ENCODE assay signal across 8 cellular contexts in the genomic region with DNA sequence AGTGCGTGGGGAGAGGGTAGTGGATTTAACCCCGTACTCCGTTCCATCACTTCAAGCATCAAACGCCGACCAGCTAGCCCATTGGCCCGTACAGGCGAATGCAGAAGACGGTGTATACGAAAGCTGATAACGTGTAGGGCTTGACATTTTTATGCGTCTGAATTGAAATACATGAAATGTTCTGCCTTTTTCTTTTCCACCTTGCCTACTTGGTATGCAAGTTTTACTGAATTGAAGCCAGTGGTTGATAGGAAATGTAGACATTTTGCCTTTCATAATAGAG. TPM values are rescaled to one million over a fixed set of nuclear protein-coding genes. Genes with fewer than 3 reads are reported as not detected.
DNase-seq lines count a peak whose midpoint lies in the region; ATAC-seq and TF ChIP-seq lines count a peak whose summit lies in the region.

No MANE protein-coding gene starts in this region.

- H3K4me3 ChIP-seq in GM23338 (peak overlapping the region; percentile 54), iPS-15b (ENCODE audit: low read depth, low read length) (peak overlapping the region; percentile 66), subcutaneous abdominal adipose tissue (ENCODE audit: low read depth in 1 of 5, low read length in 5 of 5) (peak overlapping the region; percentile 43 to 98 (median 73))

- H3K9me2 ChIP-seq in GM23338 (ENCODE audit: insufficient read depth): no peaks in the 10 kb centered on the region

- POLR2A ChIA-PET in activated CD4-positive, alpha-beta memory T cell treated with anti-CD3 and anti-CD28 coated beads, Interleukin-2, amount 10 ng/mL, durations not matched to agents 7 days and 5 days (lab: Charles Lee): interaction anchor here (0.6 to 2.8 kb wide), 35 partner anchors 10 to 700 kb away, joined by 3 to 38 read pairs (median 5); partner anchors contain the start of genes ACLY, CNP, DHX58 and DNAJC7

- H3K27ac ChIP-seq in GM23338 (ENCODE audit: low read depth): 0 out of 2 replicates have a peak overlapping the region, but pooled peaks have one; percentile 34
- peak overlapping the region; percentile 94 for H3K27ac ChIP-seq in subcutaneous abdominal adipose tissue (ENCODE audit: low read depth, low read length)

- CTCF ChIA-PET in activated CD4-positive, alpha-beta memory T cell treated with anti-CD3 and anti-CD28 coated beads, Interleukin-2, amount 10 ng/mL, durations not matched to agents 7 days and 5 days (lab: Charles Lee): interaction anchor here (0.6 to 2.2 kb wide), 20 partner anchors 10 to 205 kb away, joined by 3 to 15 read pairs (median 4); no protein-coding TSS in a partner anchor

- peaks cover 9% of the 10 kb centered on the region for H3K27me3 Mint-ChIP-seq in GM23338 (ENCODE audit: insufficient read depth, low read depth, poor library complexity)
- no peaks in the 10 kb centered on the region for H3K27me3 Mint-ChIP-seq in activated CD4-positive, alpha-beta memory T cell treated with anti-CD3 and anti-CD28 coated beads, Interleukin-2, amount 10 ng/mL, durations not matched to agents 7 days and 5 days

- no peaks in the 10 kb centered on the region for H3K9me3 Mint-ChIP-seq in GM23338
- no peaks in the 10 kb centered on the region for H3K9me3 Mint-ChIP-seq in activated CD4-positive, alpha-beta memory T cell treated with anti-CD3 and anti-CD28 coated beads, Interleukin-2, amount 10 ng/mL, durations not matched to agents 7 days and 5 days

- peak overlapping the region; percentile 73 for H3K4me2 ChIP-seq in GM23338

- H3K4me1 ChIP-seq in GM23338 (ENCODE audit: insufficient read depth) (peaks cover 26% of the 10 kb centered on the region), iPS-15b (ENCODE audit: control insufficient read depth, insufficient read depth, low read length) (peaks cover 7% of the 10 kb centered on the region), subcutaneous abdominal adipose tissue (ENCODE audit: control insufficient read depth in 5 of 5, insufficient read depth in 5 of 5, low read length in 5 of 5) (peaks cover 4 to 42% (median 25%) of the 10 kb centered on the region in 5 donors)

- H4K20me1 ChIP-seq in GM23338 (replicated peaks; ENCODE audit: insufficient read depth): peaks cover 21% of the 10 kb centered on the region

- H2AFZ ChIP-seq in GM23338: peak overlapping the region; percentile 64

- peak overlapping the region; percentile 4 for H3K9ac ChIP-seq in iPS-15b (ENCODE audit: low read depth, low read length)
- peak overlapping the region; percentile 58 to 94 (median 89) for H3K9ac ChIP-seq in subcutaneous abdominal adipose tissue (ENCODE audit: low read length in 5 of 5)

- ATAC-seq in GM23338 (peak; percentile 3; the same call in 2 of the 3 replicates), GM18858 (IDR thresholded peaks at IDR 0.05; ENCODE audit: unreplicated experiment) (no peak), GM18520 (IDR thresholded peaks at IDR 0.05; ENCODE audit: unreplicated experiment) (no peak)

- peak overlapping the region; percentile 96 for H3K27ac Mint-ChIP-seq in GM23338
- H3K27ac Mint-ChIP-seq in activated CD4-positive, alpha-beta memory T cell treated with anti-CD3 and anti-CD28 coated beads, Interleukin-2, amount 10 ng/mL, durations not matched to agents 7 days and 5 days: peak overlapping the region; percentile 98

- H3K4me1 Mint-ChIP-seq in GM23338: peaks cover 29% of the 10 kb centered on the region
- peaks cover 49% of the 10 kb centered on the region for H3K4me1 Mint-ChIP-seq in activated CD4-positive, alpha-beta memory T cell treated with anti-CD3 and anti-CD28 coated beads, Interleukin-2, amount 10 ng/mL, durations not matched to agents 7 days and 5 days

- no peaks in the 10 kb centered on the region for H3K9me3 ChIP-seq in iPS-15b (ENCODE audit: control insufficient read depth, insufficient read depth, low read length)
- H3K9me3 ChIP-seq in subcutaneous abdominal adipose tissue (ENCODE audit: control insufficient read depth in 5 of 5, low read length in 5 of 5): no peaks in the 10 kb centered on the region

- DNase-seq in AG08396 (ENCODE audit: low spot score) (peak; percentile 43), GM23338 (ENCODE audit: low spot score) (no peak), middle frontal gyrus (ENCODE audit: extremely low spot score, low spot score) (no peak)
- no peak for DNase-seq in activated CD4-positive, alpha-beta memory T cell treated with anti-CD3 and anti-CD28 coated beads, Interleukin-2, amount 10 ng/mL, durations not matched to agents 7 days and 5 days

- TF ChIP-seq CTCF in GM23338 (conservative IDR thresholded peaks at IDR 0.05; ENCODE audit: low read depth in 2 of 2): no peak

- peak overlapping the region; percentile 98 for H3K4me3 Mint-ChIP-seq in GM23338
- peak overlapping the region; percentile 90 for H3K4me3 Mint-ChIP-seq in activated CD4-positive, alpha-beta memory T cell treated with anti-CD3 and anti-CD28 coated beads, Interleukin-2, amount 10 ng/mL, durations not matched to agents 7 days and 5 days

- peaks cover 3% of the 10 kb centered on the region; the same call in 1 of the 3 replicates for H3K36me3 Mint-ChIP-seq in GM23338 (ENCODE audit: low read depth)
- H3K36me3 Mint-ChIP-seq in activated CD4-positive, alpha-beta memory T cell treated with anti-CD3 and anti-CD28 coated beads, Interleukin-2, amount 10 ng/mL, durations not matched to agents 7 days and 5 days (ENCODE audit: low read depth): peaks cover 22% of the 10 kb centered on the region

- H3K36me3 ChIP-seq in GM23338 (ENCODE audit: insufficient read depth): no peaks in the 10 kb centered on the region
- no peaks in the 10 kb centered on the region for H3K36me3 ChIP-seq in iPS-15b (ENCODE audit: control insufficient read depth, insufficient read depth, low read length)
- no peaks in the 10 kb centered on the region for H3K36me3 ChIP-seq in subcutaneous abdominal adipose tissue (ENCODE audit: control insufficient read depth in 5 of 5, insufficient read depth in 5 of 5, low read length in 5 of 5)

- H3F3A ChIP-seq in GM23338 (replicated peaks; ENCODE audit: low read depth): peaks cover 5% of the 10 kb centered on the region; the same call in 1 of the 2 replicates

- H3K27me3 ChIP-seq in GM23338 (ENCODE audit: insufficient read depth) (no peaks in the 10 kb centered on the region), iPS-15b (ENCODE audit: control insufficient read depth, insufficient read depth, low read length) (no peaks in the 10 kb centered on the region), subcutaneous abdominal adipose tissue (ENCODE audit: control insufficient read depth in 5 of 5, insufficient read depth in 4 of 5, low read length in 5 of 5) (no peaks in the 10 kb centered on the region)

- H3K79me2 ChIP-seq in GM23338 (replicated peaks; ENCODE audit: insufficient read depth): peaks cover 35% of the 10 kb centered on the region

TF ChIP-seq in GM23338, 12 proteins besides CTCF, POLR2A, EP300 and RAD21 (continues in another document):
- no peak for TF ChIP-seq REST (IDR thresholded peaks at IDR 0.05; ENCODE audit: unreplicated experiment)
- TF ChIP-seq ZNF331 (CRISPR knock-in tag; IDR thresholded peaks at IDR 0.05; ENCODE audit: low read depth): no peak
- no peak for TF ChIP-seq ZNF114 (CRISPR knock-in tag; IDR thresholded peaks at IDR 0.05)
- TF ChIP-seq, protein P1, sequence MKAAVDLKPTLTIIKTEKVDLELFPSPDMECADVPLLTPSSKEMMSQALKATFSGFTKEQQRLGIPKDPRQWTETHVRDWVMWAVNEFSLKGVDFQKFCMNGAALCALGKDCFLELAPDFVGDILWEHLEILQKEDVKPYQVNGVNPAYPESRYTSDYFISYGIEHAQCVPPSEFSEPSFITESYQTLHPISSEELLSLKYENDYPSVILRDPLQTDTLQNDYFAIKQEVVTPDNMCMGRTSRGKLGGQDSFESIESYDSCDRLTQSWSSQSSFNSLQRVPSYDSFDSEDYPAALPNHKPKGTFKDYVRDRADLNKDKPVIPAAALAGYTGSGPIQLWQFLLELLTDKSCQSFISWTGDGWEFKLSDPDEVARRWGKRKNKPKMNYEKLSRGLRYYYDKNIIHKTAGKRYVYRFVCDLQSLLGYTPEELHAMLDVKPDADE (IDR thresholded peaks at IDR 0.05): no peak
- TF ChIP-seq EZH2 (IDR thresholded peaks at IDR 0.05; ENCODE audit: low read depth, unreplicated experiment): no peak
- TF ChIP-seq CREB1 (CRISPR knock-in tag; IDR thresholded peaks at IDR 0.05; ENCODE audit: low read depth): no peak
- TF ChIP-seq EZH2phosphoT487 (IDR thresholded peaks at IDR 0.05; ENCODE audit: unreplicated experiment): no peak
- no peak for TF ChIP-seq POLR2AphosphoS5 (IDR thresholded peaks at IDR 0.05; ENCODE audit: low read depth)

RNA-seq across cellular contexts. Expression of gene STAT3, which starts 0.8 kb away (rescaled TPM):
- total RNA-seq in GM23338 (2014; rRNA removed; shearing (Covaris generic)): 78.0 and 83.2 TPM in 2 replicates
- 41.7 and 49.5 TPM in 2 replicates for polyA plus RNA-seq in GM23338 (2016; fragmentation: Nextera tagmentation; extraction: Ambion mirVana)
- 100 to 1,000 TPM; 130 to 135 TPM for total RNA-seq in activated CD4-positive, alpha-beta memory T cell treated with anti-CD3 and anti-CD28 coated beads, Interleukin-2, amount 10 ng/mL, durations not matched to agents 7 days and 5 days

RNA-seq across cellular contexts. Expression of gene CAVIN1, which starts 34.0 kb away (rescaled TPM):
- total RNA-seq in GM23338 (2014; rRNA removed; shearing (Covaris generic)): 33.3 and 35.7 TPM in 2 replicates
- 18.1 and 20.0 TPM in 2 replicates for polyA plus RNA-seq in GM23338 (2016; fragmentation: Nextera tagmentation; extraction: Ambion mirVana)
- total RNA-seq in activated CD4-positive, alpha-beta memory T cell treated with anti-CD3 and anti-CD28 coated beads, Interleukin-2, amount 10 ng/mL, durations not matched to agents 7 days and 5 days: 1 to 10 TPM; 1.0 to 1.1 TPM

Comparison
In these comparisons a context has a peak if more than half of its experiments do, and no peak if none do; other contexts are left out.
1. RNA of gene CAVIN1, which starts 34.0 kb away (total RNA-seq): 33.3 to 35.7 TPM in GM23338; 1.0 to 1.1 TPM in activated CD4-positive, alpha-beta memory T cell treated with anti-CD3 and anti-CD28 coated beads, Interleukin-2, amount 10 ng/mL, durations not matched to agents 7 days and 5 days; every median in the first group is over 10 times any median in the second.
2. Peak in every context shown above with its lines, with median percentiles within 50 percentile points of each other: H3K4me3 ChIP-seq.